Comparison of ENCODE assay signal across 25 cellular contexts in the genomic region with DNA sequence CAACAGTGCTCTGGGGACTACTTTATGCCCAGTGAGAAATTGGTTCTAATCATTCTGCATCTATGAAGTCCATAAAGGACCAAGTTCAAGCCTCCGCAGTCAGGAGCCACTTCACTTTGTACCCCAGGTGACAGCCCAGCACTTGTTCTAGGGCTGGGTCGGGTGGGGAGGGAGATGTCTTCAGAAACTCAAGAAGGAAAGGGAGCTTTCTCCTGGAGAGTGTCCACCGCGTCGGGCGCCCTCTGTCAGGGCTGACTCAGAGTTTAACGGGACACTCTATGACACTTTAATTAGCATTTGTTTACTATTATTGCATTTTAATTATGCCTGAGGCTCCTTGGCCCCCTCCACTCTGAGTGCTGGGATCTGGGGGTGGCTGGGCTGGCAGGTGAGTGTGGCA.
DNase-seq lines count a peak whose midpoint lies in the region; TF ChIP-seq lines count a peak whose summit lies in the region.
"Had no signal": no experiment of that assay in that cellular context is flagged by ENCODE, and none has a peak within 500 bp of the region (broad histone marks: within the 10 kb centered on the region; RNA-seq: fewer than 3 reads in every experiment).

No MANE protein-coding gene starts in this region.

- TF ChIP-seq POLR2A in esophagus muscularis mucosa (IDR thresholded peaks at IDR 0.05; ENCODE audit: low read depth): no peak

- H3K9me3 ChIP-seq in PC-9 (ENCODE audit: insufficient read depth, low read depth) (no peaks in the 10 kb centered on the region), esophagus muscularis mucosa (no peaks in the 10 kb centered on the region), osteoblast (ENCODE audit: low read depth, low read length) (no peaks in the 10 kb centered on the region), MM.1S (replicated peaks; ENCODE audit: insufficient read depth, low read length) (no peaks in the 10 kb centered on the region)
- H3K9me3 ChIP-seq: BLaER1 treated with 17β-estradiol and CSF1 and Interleukin-3, amounts not matched to agents 10 nM and 100 nM; HAP-1; suprapubic skin had no signal

- H3F3A ChIP-seq in PC-9 (ENCODE audit: insufficient read depth, low read depth): peaks cover 47% of the 10 kb centered on the region
- no peaks in the 10 kb centered on the region for H3F3A ChIP-seq in MM.1S (ENCODE audit: insufficient read depth, low read length)

- intact Hi-C loops in PC-9 (cut with micrococcal nuclease; ENCODE audit: unreplicated experiment): no loop called here
- intact Hi-C loops in esophagus muscularis mucosa (cut with DNase I): no loop called here
- intact Hi-C loops in activated naive CD4-positive, alpha-beta T cell treated with anti-CD3 and anti-CD28 coated beads for 36 hours (cut with micrococcal nuclease): no loop called here

- WGBS in esophagus muscularis mucosa: 76% methylated on average over 7 of the region's 7 CpGs

- H3K36me3 ChIP-seq in PC-9 (ENCODE audit: low read depth) (no peaks in the 10 kb centered on the region), esophagus muscularis mucosa (peaks cover 0 to 14% (median 2%) of the 10 kb centered on the region in 4 donors), osteoblast (ENCODE audit: insufficient read depth, low read length) (no peaks in the 10 kb centered on the region), MM.1S (replicated peaks; ENCODE audit: insufficient read depth, low read length) (no peaks in the 10 kb centered on the region)
- H3K36me3 ChIP-seq: BLaER1 treated with 17β-estradiol and CSF1 and Interleukin-3, amounts not matched to agents 10 nM and 100 nM; HAP-1; suprapubic skin had no signal

- peaks cover 64% of the 10 kb centered on the region for H3K4me1 ChIP-seq in PC-9 (replicated peaks; ENCODE audit: insufficient read depth)
- peaks cover 0 to 47% (median 37%) of the 10 kb centered on the region in 4 donors for H3K4me1 ChIP-seq in esophagus muscularis mucosa
- H3K4me1 ChIP-seq in osteoblast (ENCODE audit: insufficient read depth, low read length): peaks cover 10% of the 10 kb centered on the region
- no peaks in the 10 kb centered on the region for H3K4me1 ChIP-seq in MM.1S (ENCODE audit: low read length)
- H3K4me1 ChIP-seq: BLaER1 treated with 17β-estradiol and CSF1 and Interleukin-3, amounts not matched to agents 10 nM and 100 nM; HAP-1; suprapubic skin had no signal

- no peaks in the 10 kb centered on the region for H3K36me3 Mint-ChIP-seq in activated CD4-positive, alpha-beta memory T cell treated with anti-CD3 and anti-CD28 coated beads, Interleukin-2, amount 10 ng/mL, durations not matched to agents 7 days and 5 days (ENCODE audit: low read depth)
- H3K36me3 Mint-ChIP-seq in activated naive CD4-positive, alpha-beta T cell treated with anti-CD3 and anti-CD28 coated beads for 36 hours (ENCODE audit: low read depth): no peaks in the 10 kb centered on the region
- H3K36me3 Mint-ChIP-seq: T-cell had no signal

- no peaks in the 10 kb centered on the region for H3K79me2 ChIP-seq in PC-9 (ENCODE audit: low read depth)
- H3K79me2 ChIP-seq in osteoblast (ENCODE audit: insufficient read depth, low read length): no peaks in the 10 kb centered on the region
- no peaks in the 10 kb centered on the region for H3K79me2 ChIP-seq in MM.1S (ENCODE audit: low read length)

- no peak; the same call in 1 of the 2 replicates for TF ChIP-seq CTCF in PC-9 (conservative IDR thresholded peaks at IDR 0.05)
- TF ChIP-seq CTCF in esophagus muscularis mucosa (IDR thresholded peaks at IDR 0.05): no peak
- no peak for TF ChIP-seq CTCF in osteoblast (IDR thresholded peaks at IDR 0.05; ENCODE audit: extremely low read depth, low read depth, low read length)
- no peak for TF ChIP-seq CTCF in MM.1S (IDR thresholded peaks at IDR 0.05; ENCODE audit: low read length)

- H3K27me3 ChIP-seq in PC-9 (ENCODE audit: insufficient read depth, low read depth) (no peaks in the 10 kb centered on the region), esophagus muscularis mucosa (no peaks in the 10 kb centered on the region), osteoblast (ENCODE audit: insufficient read depth, low read length) (no peaks in the 10 kb centered on the region), MM.1S (replicated peaks; ENCODE audit: insufficient read depth, low read length) (no peaks in the 10 kb centered on the region)
- H3K27me3 ChIP-seq: BLaER1 treated with 17β-estradiol and CSF1 and Interleukin-3, amounts not matched to agents 10 nM and 100 nM; suprapubic skin had no signal

- no peak overlapping the region for H3K27ac Mint-ChIP-seq in activated CD4-positive, alpha-beta memory T cell treated with anti-CD3 and anti-CD28 coated beads, Interleukin-2, amount 10 ng/mL, durations not matched to agents 7 days and 5 days
- H3K27ac Mint-ChIP-seq in activated naive CD4-positive, alpha-beta T cell treated with anti-CD3 and anti-CD28 coated beads for 36 hours: no peak overlapping the region
- H3K27ac Mint-ChIP-seq: activated T-cell treated with anti-CD3 and anti-CD28 coated beads, Interleukin-2, amount 50 U/mL, for 24 hours; T-cell had no signal

- no peak overlapping the region for H2AFZ ChIP-seq in PC-9
- no peak overlapping the region for H2AFZ ChIP-seq in osteoblast (ENCODE audit: low read length)
- H2AFZ ChIP-seq in MM.1S (ENCODE audit: low read length): no peak overlapping the region

- no TSS peak for BruUV-seq in PC-9 (replicated peaks; lab: Mats Ljungman, UMichigan)

- no peak overlapping the region for H3K4me3 Mint-ChIP-seq in activated CD4-positive, alpha-beta memory T cell treated with anti-CD3 and anti-CD28 coated beads, Interleukin-2, amount 10 ng/mL, durations not matched to agents 7 days and 5 days
- no peak overlapping the region for H3K4me3 Mint-ChIP-seq in activated naive CD4-positive, alpha-beta T cell treated with anti-CD3 and anti-CD28 coated beads for 36 hours
- H3K4me3 Mint-ChIP-seq: activated T-cell treated with anti-CD3 and anti-CD28 coated beads, Interleukin-2, amount 50 U/mL, for 24 hours; T-cell had no signal

- H3K4me2 ChIP-seq in PC-9 (peak overlapping the region; percentile 70), osteoblast (ENCODE audit: insufficient read depth, low read length) (peak overlapping the region; percentile 48), MM.1S (ENCODE audit: low read depth, low read length) (no peak overlapping the region)
- H3K4me2 ChIP-seq: BLaER1 treated with 17β-estradiol and CSF1 and Interleukin-3, amounts not matched to agents 10 nM and 100 nM had no signal

- H3K27me3 Mint-ChIP-seq in activated CD4-positive, alpha-beta memory T cell treated with anti-CD3 and anti-CD28 coated beads, Interleukin-2, amount 10 ng/mL, durations not matched to agents 7 days and 5 days: peaks cover 2% of the 10 kb centered on the region
- H3K27me3 Mint-ChIP-seq in activated naive CD4-positive, alpha-beta T cell treated with anti-CD3 and anti-CD28 coated beads for 36 hours (ENCODE audit: low read depth): no peaks in the 10 kb centered on the region
- H3K27me3 Mint-ChIP-seq: activated T-cell treated with anti-CD3 and anti-CD28 coated beads, Interleukin-2, amount 50 U/mL, for 24 hours had no signal

- no peaks in the 10 kb centered on the region for H3K4me1 Mint-ChIP-seq in activated CD4-positive, alpha-beta memory T cell treated with anti-CD3 and anti-CD28 coated beads, Interleukin-2, amount 10 ng/mL, durations not matched to agents 7 days and 5 days
- no peaks in the 10 kb centered on the region for H3K4me1 Mint-ChIP-seq in activated naive CD4-positive, alpha-beta T cell treated with anti-CD3 and anti-CD28 coated beads for 36 hours (ENCODE audit: low read depth)
- H3K4me1 Mint-ChIP-seq: T-cell had no signal

- POLR2A ChIA-PET in PC-9 (lab: Charles Lee; ENCODE audit: unreplicated experiment): no interaction called here
- POLR2A ChIA-PET in activated CD4-positive, alpha-beta memory T cell treated with anti-CD3 and anti-CD28 coated beads, Interleukin-2, amount 10 ng/mL, durations not matched to agents 7 days and 5 days (lab: Charles Lee): no interaction called here

- DNase-seq in DMS79 (lab: John Stamatoyannopoulos, UW): peak; percentile 14
- DNase-seq in PC-9: no peak
- DNase-seq in esophagus muscularis mucosa (ENCODE audit: extremely low spot score): no peak
- no peak for DNase-seq in osteoblast (ENCODE audit: insufficient read length, low spot score, missing footprints)
- no peak for DNase-seq in MM.1S
- DNase-seq in NCI-H1417 treated with DMSO at 0.1 percent for 48 hours (lab: John Stamatoyannopoulos, UW): no peak
- DNase-seq in activated CD4-positive, alpha-beta memory T cell treated with anti-CD3 and anti-CD28 coated beads, Interleukin-2, amount 10 ng/mL, durations not matched to agents 7 days and 5 days: no peak
- no peak for DNase-seq in activated naive CD4-positive, alpha-beta T cell treated with anti-CD3 and anti-CD28 coated beads for 36 hours
- DNase-seq: activated CD8-positive, alpha-beta memory T cell treated with anti-CD3 and anti-CD28 coated beads for 24 hours; activated T-cell treated with anti-CD3 and anti-CD28 coated beads, Interleukin-2, amount 50 U/mL, for 24 hours; COR-L47; effector CD4-positive, alpha-beta T cell; Karpas-422; kidney; NCI-H1092; NCI-H1930; NCI-H2227 treated with DMSO at 0.1 percent for 48 hours; NCI-H774; stimulated activated CD4-positive, alpha-beta T cell treated with anti-CD3 and anti-CD28 coated beads, Interleukin-2, amount 100 ng/mL, for 24 hours; T-cell had no signal

- no peak overlapping the region for H3K9ac ChIP-seq in MM.1S (ENCODE audit: low read length)
- H3K9ac ChIP-seq: BLaER1 treated with 17β-estradiol and CSF1 and Interleukin-3, amounts not matched to agents 10 nM and 100 nM had no signal

- CTCF ChIA-PET in PC-9 (lab: Charles Lee): no interaction called here
- CTCF ChIA-PET in activated CD4-positive, alpha-beta memory T cell treated with anti-CD3 and anti-CD28 coated beads, Interleukin-2, amount 10 ng/mL, durations not matched to agents 7 days and 5 days (lab: Charles Lee): no interaction called here
- CTCF ChIA-PET in activated naive CD4-positive, alpha-beta T cell treated with anti-CD3 and anti-CD28 coated beads for 36 hours (lab: Charles Lee): no interaction called here

- no peaks in the 10 kb centered on the region for H3K9me3 Mint-ChIP-seq in activated CD4-positive, alpha-beta memory T cell treated with anti-CD3 and anti-CD28 coated beads, Interleukin-2, amount 10 ng/mL, durations not matched to agents 7 days and 5 days
- no peaks in the 10 kb centered on the region for H3K9me3 Mint-ChIP-seq in activated naive CD4-positive, alpha-beta T cell treated with anti-CD3 and anti-CD28 coated beads for 36 hours
- H3K9me3 Mint-ChIP-seq: activated T-cell treated with anti-CD3 and anti-CD28 coated beads, Interleukin-2, amount 50 U/mL, for 24 hours; T-cell had no signal

- H4K20me1 ChIP-seq in PC-9 (ENCODE audit: insufficient read depth): no peaks in the 10 kb centered on the region
- no peaks in the 10 kb centered on the region for H4K20me1 ChIP-seq in osteoblast (ENCODE audit: insufficient read depth, low read length)
- no peaks in the 10 kb centered on the region for H4K20me1 ChIP-seq in MM.1S (ENCODE audit: insufficient read depth, low read length)
- H4K20me1 ChIP-seq: BLaER1 treated with 17β-estradiol and CSF1 and Interleukin-3, amounts not matched to agents 10 nM and 100 nM had no signal

- H3K27ac ChIP-seq in PC-9: peak overlapping the region; percentile 73
- H3K27ac ChIP-seq in esophagus muscularis mucosa (replicated peaks in 1 of 4): peak overlapping the region in 3 of 4 donors; percentile 58 to 68 (median 64)
- H3K27ac ChIP-seq in osteoblast (ENCODE audit: low read depth, low read length): no peak overlapping the region
- H3K27ac ChIP-seq in MM.1S (ENCODE audit: low read length): no peak overlapping the region
- H3K27ac ChIP-seq: BLaER1 treated with 17β-estradiol and CSF1 and Interleukin-3, amounts not matched to agents 10 nM and 100 nM; suprapubic skin had no signal

- no peak for TF ChIP-seq EP300 in esophagus muscularis mucosa (IDR thresholded peaks at IDR 0.05)

- no peaks in the 10 kb centered on the region for H3K9me2 ChIP-seq in PC-9 (ENCODE audit: insufficient read depth)
- no peaks in the 10 kb centered on the region for H3K9me2 ChIP-seq in MM.1S (replicated peaks; ENCODE audit: insufficient read depth, low read length)

- H3K4me3 ChIP-seq in PC-9 (no peak overlapping the region), esophagus muscularis mucosa (no peak overlapping the region), osteoblast (ENCODE audit: insufficient read depth, low read length) (no peak overlapping the region), MM.1S (ENCODE audit: low read length) (no peak overlapping the region)
- H3K4me3 ChIP-seq: BLaER1 treated with 17β-estradiol and CSF1 and Interleukin-3, amounts not matched to agents 10 nM and 100 nM; GM12878; HAP-1; smooth muscle cell; suprapubic skin had no signal

Comparison
In these comparisons a context has a peak if more than half of its experiments do, and no peak if none do; other contexts are left out.
1. H3K27ac ChIP-seq: peak in PC-9 (single experiment) and esophagus muscularis mucosa (3 of 4); none in osteoblast (single experiment) and MM.1S (single experiment).